ENCODE assay signal across 17 cellular contexts in genomic region chr16:66298006-66298405, GRCh38.
DNase-seq lines count a peak whose midpoint lies in the region; ATAC-seq and TF ChIP-seq lines count a peak whose summit lies in the region.
"Had no signal": no experiment of that assay in that cellular context is flagged by ENCODE, and none has a peak within 500 bp of the region (broad histone marks: within the 10 kb centered on the region; RNA-seq: fewer than 3 reads in every experiment).

No MANE protein-coding gene starts in this region.

- H3F3A ChIP-seq in neural progenitor cell (ENCODE audit: low read depth): no peaks in the 10 kb centered on the region

- intact Hi-C loops in activated CD4-positive, alpha-beta memory T cell treated with anti-CD3 and anti-CD28 coated beads for 36 hours (cut with micrococcal nuclease): no loop called here

- H3K27ac Mint-ChIP-seq in activated CD4-positive, alpha-beta memory T cell treated with anti-CD3 and anti-CD28 coated beads for 36 hours: no peak overlapping the region
- peak overlapping the region; percentile 14 for H3K27ac Mint-ChIP-seq in central memory CD8-positive, alpha-beta T cell (ENCODE audit: low read depth)
- no peak overlapping the region for H3K27ac Mint-ChIP-seq in neural progenitor cell
- H3K27ac Mint-ChIP-seq in T-helper 17 cell: no peak overlapping the region

- no peak for TF ChIP-seq CTCF in neural progenitor cell (IDR thresholded peaks at IDR 0.05)

- peaks cover 7% of the 10 kb centered on the region for H3K4me1 Mint-ChIP-seq in activated CD4-positive, alpha-beta memory T cell treated with anti-CD3 and anti-CD28 coated beads for 36 hours (ENCODE audit: low read depth)
- peaks cover 7% of the 10 kb centered on the region for H3K4me1 Mint-ChIP-seq in central memory CD8-positive, alpha-beta T cell
- H3K4me1 Mint-ChIP-seq in neural progenitor cell (no peaks in the 10 kb centered on the region), T-helper 17 cell (no peaks in the 10 kb centered on the region)

- peaks cover 5% of the 10 kb centered on the region for H3K4me1 ChIP-seq in neural progenitor cell

- ATAC-seq in central memory CD8-positive, alpha-beta T cell (replicated peaks; ENCODE audit: extremely low read depth, poor library complexity, severe bottlenecking): no peak
- no peak for ATAC-seq in T-helper 17 cell
- ATAC-seq: HepG2, Right ventricle myocardium inferior had no signal

- no peak overlapping the region for H3K27ac ChIP-seq in neural progenitor cell

- H3K4me3 Mint-ChIP-seq in activated CD4-positive, alpha-beta memory T cell treated with anti-CD3 and anti-CD28 coated beads for 36 hours: no peak overlapping the region
- H3K4me3 Mint-ChIP-seq in central memory CD8-positive, alpha-beta T cell: no peak overlapping the region
- H3K4me3 Mint-ChIP-seq in neural progenitor cell (no peak overlapping the region), T-helper 17 cell (no peak overlapping the region)
- H3K4me3 Mint-ChIP-seq: CD14-positive monocyte had no signal

- peak overlapping the region; percentile 22 for H3K4me2 ChIP-seq in neural progenitor cell

- H3K79me2 ChIP-seq in neural progenitor cell (ENCODE audit: low read depth): no peaks in the 10 kb centered on the region

- H4K20me1 ChIP-seq in neural progenitor cell (ENCODE audit: low read depth): no peaks in the 10 kb centered on the region

- POLR2A ChIA-PET in activated CD4-positive, alpha-beta memory T cell treated with anti-CD3 and anti-CD28 coated beads for 36 hours (lab: Charles Lee): no interaction called here
- POLR2A ChIA-PET in HEK293T (lab: Yijun Ruan, JAX): no interaction called here

- peaks cover under 1% of the 10 kb centered on the region for H3K27me3 Mint-ChIP-seq in activated CD4-positive, alpha-beta memory T cell treated with anti-CD3 and anti-CD28 coated beads for 36 hours
- H3K27me3 Mint-ChIP-seq in central memory CD8-positive, alpha-beta T cell: peaks cover 10% of the 10 kb centered on the region
- H3K27me3 Mint-ChIP-seq in neural progenitor cell (ENCODE audit: insufficient read depth, low read depth) (peaks cover 2% of the 10 kb centered on the region), T-helper 17 cell (peaks cover 25% of the 10 kb centered on the region)

- no peak overlapping the region for H3K9ac ChIP-seq in neural progenitor cell

- in situ Hi-C loops in G401 (cut with HindIII; ENCODE audit: low sequenced_read_pairs): no loop called here

- CTCF ChIA-PET in activated CD4-positive, alpha-beta memory T cell treated with anti-CD3 and anti-CD28 coated beads for 36 hours (lab: Charles Lee): interaction anchor here (1.5 kb wide), 1 partner anchor 22 kb away, joined by 3 read pairs; no protein-coding TSS in a partner anchor
- CTCF ChIA-PET in HEK293T (lab: Yijun Ruan, JAX): no interaction called here

- H3K9me3 Mint-ChIP-seq in activated CD4-positive, alpha-beta memory T cell treated with anti-CD3 and anti-CD28 coated beads for 36 hours: no peaks in the 10 kb centered on the region
- peaks cover 5% of the 10 kb centered on the region for H3K9me3 Mint-ChIP-seq in central memory CD8-positive, alpha-beta T cell
- no peaks in the 10 kb centered on the region for H3K9me3 Mint-ChIP-seq in neural progenitor cell

- H3K9me3 ChIP-seq in neural progenitor cell (ENCODE audit: low read depth) (no peaks in the 10 kb centered on the region), T-helper 17 cell (ENCODE audit: control insufficient read depth, low read length, poor library complexity, severe bottlenecking) (no peaks in the 10 kb centered on the region)

- no peaks in the 10 kb centered on the region for H3K36me3 ChIP-seq in neural progenitor cell

- H3K36me3 Mint-ChIP-seq in activated CD4-positive, alpha-beta memory T cell treated with anti-CD3 and anti-CD28 coated beads for 36 hours: no peaks in the 10 kb centered on the region
- H3K36me3 Mint-ChIP-seq in central memory CD8-positive, alpha-beta T cell (ENCODE audit: insufficient read depth): no peaks in the 10 kb centered on the region
- H3K36me3 Mint-ChIP-seq in neural progenitor cell: no peaks in the 10 kb centered on the region
- peaks cover 4% of the 10 kb centered on the region for H3K36me3 Mint-ChIP-seq in T-helper 17 cell (ENCODE audit: low read depth)
- H3K36me3 Mint-ChIP-seq: CD14-positive monocyte had no signal

- H3K4me3 ChIP-seq in neural progenitor cell: no peak overlapping the region

- peak; percentile 5 for DNase-seq in activated CD4-positive, alpha-beta memory T cell treated with anti-CD3 and anti-CD28 coated beads for 36 hours
- DNase-seq in central memory CD8-positive, alpha-beta T cell (ENCODE audit: low spot score in 2 of 2): no peak
- DNase-seq in neural progenitor cell (ENCODE audit: low spot score) (peak; percentile 13), ureter (ENCODE audit: low spot score) (peak; percentile 12), HEK293T (ENCODE audit: extremely low spot score) (no peak), G401 (ENCODE audit: low spot score) (no peak), T-helper 17 cell (no peak)
- DNase-seq: DMS79, GOT3, KBM-7, NCI-H1105 treated with DMSO at 0.1 percent for 48 hours, NCI-H1694, NCI-H2081 treated with DMSO at 0.1 percent for 48 hours, NCI-H446 treated with DMSO at 0.1 percent for 48 hours had no signal

- no peaks in the 10 kb centered on the region for H3K27me3 ChIP-seq in neural progenitor cell

- H2AFZ ChIP-seq in neural progenitor cell (replicated peaks): no peak overlapping the region

TF ChIP-seq in HEK293T, 16 proteins besides CTCF, POLR2A, EP300 and RAD21:
- TF ChIP-seq SP1 (IDR thresholded peaks at IDR 0.05) (no peak), FOXK2 (IDR thresholded peaks at IDR 0.05) (no peak), FOXM1 (IDR thresholded peaks at IDR 0.05; ENCODE audit: borderline replicate concordance) (no peak), NFRKB (IDR thresholded peaks at IDR 0.05) (no peak), HDGF (IDR thresholded peaks at IDR 0.05; ENCODE audit: borderline replicate concordance) (no peak), CTBP1 (IDR thresholded peaks at IDR 0.05; ENCODE audit: borderline replicate concordance) (no peak), L3MBTL2 (conservative IDR thresholded peaks at IDR 0.05) (no peak), ARNT (IDR thresholded peaks at IDR 0.05) (no peak), LEF1 (IDR thresholded peaks at IDR 0.05; ENCODE audit: borderline replicate concordance) (no peak), TARDBP (IDR thresholded peaks at IDR 0.05) (no peak), FOXA1 (IDR thresholded peaks at IDR 0.05) (no peak), ELF4 (IDR thresholded peaks at IDR 0.05) (no peak)

Comparison
In these comparisons a context has a peak if more than half of its experiments do, and no peak if none do; other contexts are left out.
1. DNase-seq: peak in activated CD4-positive, alpha-beta memory T cell treated with anti-CD3 and anti-CD28 coated beads for 36 hours (single experiment), neural progenitor cell (single experiment) and ureter (single experiment); none in central memory CD8-positive, alpha-beta T cell (0 of 2), HEK293T (single experiment), G401 (single experiment) and T-helper 17 cell (0 of 3).